23 cellular contexts compared by ENCODE assay signal in the genomic region with DNA sequence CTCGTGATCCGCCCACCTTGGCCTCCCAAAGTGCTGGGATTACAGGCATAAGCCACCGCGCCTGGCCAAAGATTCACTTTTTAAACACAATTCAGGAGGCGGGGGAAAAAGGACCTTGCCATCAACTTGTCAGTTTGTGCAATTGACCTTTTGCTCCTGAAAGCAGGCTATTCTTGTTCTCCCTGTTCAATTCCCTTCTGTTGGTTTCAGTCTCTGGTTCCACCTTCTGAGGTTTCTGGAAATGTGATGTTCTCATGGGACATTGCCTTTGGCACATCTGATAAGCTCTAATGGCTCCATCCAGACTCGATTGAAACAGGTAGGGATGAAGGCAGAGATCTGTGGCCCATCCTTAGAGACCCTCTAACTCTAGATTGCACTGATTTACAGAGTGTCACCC. TPM values are rescaled to one million over a fixed set of nuclear protein-coding genes. Genes with fewer than 3 reads are reported as not detected.
"Had no signal": no experiment of that assay in that cellular context is flagged by ENCODE, and none has a peak within 500 bp of the region (broad histone marks: within the 10 kb centered on the region; RNA-seq: fewer than 3 reads in every experiment).

No MANE protein-coding gene starts in this region.

- H3K27ac Mint-ChIP-seq: activated CD8-positive, alpha-beta T cell treated with anti-CD3 and anti-CD28 coated beads for 36 hours; activated naive CD8-positive, alpha-beta T cell treated with anti-CD3 and anti-CD28 coated beads, Interleukin-2, amount 10 ng/mL, durations not matched to agents 7 days and 5 days; activated T-helper 17 cell treated with anti-CD3 and anti-CD28 coated beads, Interleukin-2, amount 50 U/mL, for 72 hours; mesothelial cell of epicardium; natural killer cell treated with Interleukin-12 subunit alpha and Interleukin-12 subunit beta and Interleukin-15 and Interleukin-18, amount 100 ng/mL, for 72 hours; stimulated activated memory B cell treated with anti-CD40 and anti-IgM and Interleukin-4, amounts not matched to agents 10 μg/mL and 1 μg/mL and 100 μg/mL, for 72 hours; WTC11 had no signal

- H3K27ac ChIP-seq: body of pancreas, coronary artery, hepatocyte, neutrophil, pancreas, spleen, thoracic aorta had no signal

- H3K4me3 ChIP-seq: body of pancreas, coronary artery, hepatocyte, lung, pancreas, spleen, thoracic aorta had no signal

- DNase-seq: activated CD4-positive, alpha-beta T cell treated with anti-CD3 and anti-CD28 coated beads for 48 hours; activated CD8-positive, alpha-beta T cell treated with anti-CD3 and anti-CD28 coated beads for 36 hours; activated naive CD4-positive, alpha-beta T cell treated with Interleukin-2 at 50 U/mL for 16 hours; activated naive CD8-positive, alpha-beta T cell treated with anti-CD3 and anti-CD28 coated beads, Interleukin-2, amount 10 ng/mL, durations not matched to agents 7 days and 5 days; activated T-cell treated with anti-CD3 and anti-CD28 coated beads, Interleukin-2, amount 50 U/mL, for 1 hour; amygdala; body of pancreas; left colon; pancreas; spleen; stimulated activated CD4-positive, alpha-beta T cell treated with anti-CD3 and anti-CD28 coated beads, Interleukin-4, amount 100 ng/mL, for 4 hours had no signal

- H3K36me3 ChIP-seq: neutrophil, pancreas, spleen, thoracic aorta had no signal

- H3K4me1 Mint-ChIP-seq: activated T-helper 17 cell treated with anti-CD3 and anti-CD28 coated beads, Interleukin-2, amount 50 U/mL, for 72 hours; central memory CD8-positive, alpha-beta T cell had no signal

- H3K9me3 ChIP-seq: body of pancreas, neutrophil, pancreas, spleen, thoracic aorta had no signal

- H3K4me3 Mint-ChIP-seq: activated CD8-positive, alpha-beta T cell treated with anti-CD3 and anti-CD28 coated beads for 36 hours; activated naive CD8-positive, alpha-beta T cell treated with anti-CD3 and anti-CD28 coated beads, Interleukin-2, amount 10 ng/mL, durations not matched to agents 7 days and 5 days; activated T-helper 17 cell treated with anti-CD3 and anti-CD28 coated beads, Interleukin-2, amount 50 U/mL, for 72 hours; central memory CD8-positive, alpha-beta T cell; mesothelial cell of epicardium; natural killer cell treated with Interleukin-12 subunit alpha and Interleukin-12 subunit beta and Interleukin-15 and Interleukin-18, amount 100 ng/mL, for 72 hours; stimulated activated memory B cell treated with anti-CD40 and anti-IgM and Interleukin-4, amounts not matched to agents 10 μg/mL and 1 μg/mL and 100 μg/mL, for 72 hours; WTC11 had no signal

- H3K4me2 ChIP-seq: hepatocyte had no signal

- H3K36me3 Mint-ChIP-seq: activated naive CD8-positive, alpha-beta T cell treated with anti-CD3 and anti-CD28 coated beads, Interleukin-2, amount 10 ng/mL, durations not matched to agents 7 days and 5 days; mesothelial cell of epicardium; natural killer cell treated with Interleukin-12 subunit alpha and Interleukin-12 subunit beta and Interleukin-15 and Interleukin-18, amount 100 ng/mL, for 72 hours; stimulated activated memory B cell treated with anti-CD40 and anti-IgM and Interleukin-4, amounts not matched to agents 10 μg/mL and 1 μg/mL and 100 μg/mL, for 72 hours; WTC11 had no signal

- H3K4me1 ChIP-seq: body of pancreas, pancreas had no signal

- ATAC-seq: activated CD8-positive, alpha-beta T cell treated with anti-CD3 and anti-CD28 coated beads for 36 hours; activated T-helper 17 cell treated with anti-CD3 and anti-CD28 coated beads, Interleukin-2, amount 50 U/mL, for 72 hours; body of pancreas; left colon; natural killer cell treated with Interleukin-12 subunit alpha and Interleukin-12 subunit beta and Interleukin-15 and Interleukin-18, amount 100 ng/mL, for 72 hours; pancreas; sciatic nerve; stimulated activated memory B cell treated with anti-CD40 and anti-IgM and Interleukin-4, amounts not matched to agents 10 μg/mL and 1 μg/mL and 100 μg/mL, for 72 hours; WTC11 had no signal

- H3K9me3 Mint-ChIP-seq: activated CD8-positive, alpha-beta T cell treated with anti-CD3 and anti-CD28 coated beads for 36 hours; activated naive CD8-positive, alpha-beta T cell treated with anti-CD3 and anti-CD28 coated beads, Interleukin-2, amount 10 ng/mL, durations not matched to agents 7 days and 5 days; activated T-helper 17 cell treated with anti-CD3 and anti-CD28 coated beads, Interleukin-2, amount 50 U/mL, for 72 hours; central memory CD8-positive, alpha-beta T cell; mesothelial cell of epicardium; natural killer cell treated with Interleukin-12 subunit alpha and Interleukin-12 subunit beta and Interleukin-15 and Interleukin-18, amount 100 ng/mL, for 72 hours; stimulated activated memory B cell treated with anti-CD40 and anti-IgM and Interleukin-4, amounts not matched to agents 10 μg/mL and 1 μg/mL and 100 μg/mL, for 72 hours; WTC11 had no signal

- H2AFZ ChIP-seq: hepatocyte had no signal

- H3K27me3 ChIP-seq: body of pancreas, hepatocyte, pancreas had no signal

RNA-seq across cellular contexts. Expression of a gene that starts 23.0 kb away (rescaled TPM):
- total RNA-seq: natural killer cell treated with Interleukin-12 subunit alpha and Interleukin-12 subunit beta and Interleukin-15 and Interleukin-18, amount 100 ng/mL, for 72 hours had no signal
